22 cellular contexts compared by ENCODE assay signal in the genomic region with DNA sequence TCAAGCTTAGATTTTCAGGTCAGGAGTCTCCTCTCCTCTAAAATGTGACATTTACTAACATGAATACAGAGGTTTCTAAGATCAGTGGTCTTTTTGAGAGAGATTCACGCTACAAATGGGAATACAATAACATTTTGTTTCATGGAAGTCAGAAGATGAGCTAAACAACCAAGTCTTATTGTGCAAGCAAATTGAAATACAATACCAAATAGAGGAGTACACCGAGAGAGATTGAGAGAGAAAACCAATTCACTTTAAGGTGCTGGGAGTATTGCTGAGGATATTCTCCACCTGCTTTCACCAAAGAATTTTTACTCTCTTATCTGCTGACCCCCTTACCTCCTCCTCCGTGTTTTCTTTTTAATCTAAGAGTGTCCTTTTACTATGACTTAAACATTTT. TPM values are rescaled to one million over a fixed set of nuclear protein-coding genes. Genes with fewer than 3 reads are reported as not detected.
DNase-seq lines count a peak whose midpoint lies in the region; ATAC-seq and TF ChIP-seq lines count a peak whose summit lies in the region.
"Had no signal": no experiment of that assay in that cellular context is flagged by ENCODE, and none has a peak within 500 bp of the region (broad histone marks: within the 10 kb centered on the region; RNA-seq: fewer than 3 reads in every experiment).

No MANE protein-coding gene starts in this region.

- H3K27me3 Mint-ChIP-seq in stimulated activated naive CD8-positive, alpha-beta T cell treated with anti-CD3 and anti-CD28 coated beads, Interleukin-15, Interleukin-2, amounts not matched to agents 100 ng/mL and 50 ng/mL, for 24 hours = no peaks in the 10 kb centered on the region
- no peaks in the 10 kb centered on the region for H3K27me3 Mint-ChIP-seq in stimulated activated naive CD8-positive, alpha-beta T cell treated with anti-CD3 and anti-CD28 coated beads, Interleukin-15, amount 100 ng/mL, for 72 hours
- no peaks in the 10 kb centered on the region for H3K27me3 Mint-ChIP-seq in activated CD4-positive, alpha-beta T cell treated with anti-CD3 and anti-CD28 coated beads for 36 hours

- TF ChIP-seq POLR2A in transverse colon (IDR thresholded peaks at IDR 0.05) = no peak

- peaks cover 7% of the 10 kb centered on the region for H3K4me1 Mint-ChIP-seq in stimulated activated naive CD8-positive, alpha-beta T cell treated with anti-CD3 and anti-CD28 coated beads, Interleukin-15, Interleukin-2, amounts not matched to agents 100 ng/mL and 50 ng/mL, for 24 hours (ENCODE audit: low read depth)
- peaks cover 12% of the 10 kb centered on the region for H3K4me1 Mint-ChIP-seq in stimulated activated naive CD8-positive, alpha-beta T cell treated with anti-CD3 and anti-CD28 coated beads, Interleukin-15, amount 100 ng/mL, for 72 hours
- peaks cover 7% of the 10 kb centered on the region for H3K4me1 Mint-ChIP-seq in activated CD4-positive, alpha-beta T cell treated with anti-CD3 and anti-CD28 coated beads for 36 hours
- H3K4me1 Mint-ChIP-seq: GM23338 had no signal

- H3K27ac Mint-ChIP-seq in stimulated activated naive CD8-positive, alpha-beta T cell treated with anti-CD3 and anti-CD28 coated beads, Interleukin-15, Interleukin-2, amounts not matched to agents 100 ng/mL and 50 ng/mL, for 24 hours = peak overlapping the region; percentile 45
- no peak overlapping the region for H3K27ac Mint-ChIP-seq in stimulated activated naive CD8-positive, alpha-beta T cell treated with anti-CD3 and anti-CD28 coated beads, Interleukin-15, amount 100 ng/mL, for 72 hours
- no peak overlapping the region for H3K27ac Mint-ChIP-seq in activated CD4-positive, alpha-beta T cell treated with anti-CD3 and anti-CD28 coated beads for 36 hours
- H3K27ac Mint-ChIP-seq: CD8-positive, alpha-beta T cell had no signal

- POLR2A ChIA-PET in activated CD4-positive, alpha-beta T cell treated with anti-CD3 and anti-CD28 coated beads for 36 hours (lab: Charles Lee) = no interaction called here

- H3K27ac ChIP-seq in dorsolateral prefrontal cortex = peak overlapping the region; percentile 51 to 100 (median 93)
- H3K27ac ChIP-seq in transverse colon = no peak overlapping the region
- H3K27ac ChIP-seq: BLaER1 treated with 17β-estradiol and CSF1 and Interleukin-3, amounts not matched to agents 10 nM and 100 nM had no signal

- peaks cover 0 to 78% (median 36%) of the 10 kb centered on the region in 4 donors for H3K36me3 ChIP-seq in transverse colon

- no peaks in the 10 kb centered on the region for H3K9me3 ChIP-seq in transverse colon
- H3K9me3 ChIP-seq: BLaER1 treated with 17β-estradiol and CSF1 and Interleukin-3, amounts not matched to agents 10 nM and 100 nM had no signal

- intact Hi-C loops in dorsolateral prefrontal cortex (cut with DNase I) (no loop called here), transverse colon (cut with DNase I; ENCODE audit: low total_unique reads) (no loop called here)
- intact Hi-C loops in activated CD4-positive, alpha-beta T cell treated with anti-CD3 and anti-CD28 coated beads for 36 hours (cut with DNase I, micrococcal nuclease) = no loop called here

- in situ Hi-C loops in GM13977 (cut with MboI; ENCODE audit: low pct_unique_long_range_greater_than_20kb, low sequenced_read_pairs, unreplicated experiment) (no loop called here), transverse colon (cut with MboI; ENCODE audit: low pct_ligation_motif_present in 1 of 4, low pct_unique_long_range_greater_than_20kb in 1 of 4, low sequenced_read_pairs in 3 of 4) (loop anchor here in 1 of 4 donors (25.0 kb wide), 1 partner anchor 111 kb away; a partner anchor contains a TSS)

- H3K4me3 ChIP-seq in dorsolateral prefrontal cortex (peak overlapping the region in 13 of 59 donors; percentile 1 to 38 (median 13)), transverse colon (no peak overlapping the region)
- H3K4me3 ChIP-seq: BLaER1 treated with 17β-estradiol and CSF1 and Interleukin-3, amounts not matched to agents 10 nM and 100 nM; GM12878; GM23338 had no signal

- TF ChIP-seq CTCF in dorsolateral prefrontal cortex (IDR thresholded peaks at IDR 0.05 in 54 of 56, conservative IDR thresholded peaks at IDR 0.05 in 2 of 56; ENCODE audit: low read depth in 1 of 56, partially characterized antibody in 56 of 56) (peak in 1 of 56 donors; percentile 21), GM13977 (IDR thresholded peaks at IDR 0.05; ENCODE audit: extremely low read depth, insufficient read depth, missing control alignments) (no peak), transverse colon (IDR thresholded peaks at IDR 0.05) (no peak)

- no peaks in the 10 kb centered on the region for H3K27me3 ChIP-seq in dorsolateral prefrontal cortex
- no peaks in the 10 kb centered on the region for H3K27me3 ChIP-seq in transverse colon
- H3K27me3 ChIP-seq: BLaER1 treated with 17β-estradiol and CSF1 and Interleukin-3, amounts not matched to agents 10 nM and 100 nM had no signal

- H3K9me3 Mint-ChIP-seq in stimulated activated naive CD8-positive, alpha-beta T cell treated with anti-CD3 and anti-CD28 coated beads, Interleukin-15, Interleukin-2, amounts not matched to agents 100 ng/mL and 50 ng/mL, for 24 hours = no peaks in the 10 kb centered on the region
- no peaks in the 10 kb centered on the region for H3K9me3 Mint-ChIP-seq in stimulated activated naive CD8-positive, alpha-beta T cell treated with anti-CD3 and anti-CD28 coated beads, Interleukin-15, amount 100 ng/mL, for 72 hours
- no peaks in the 10 kb centered on the region for H3K9me3 Mint-ChIP-seq in activated CD4-positive, alpha-beta T cell treated with anti-CD3 and anti-CD28 coated beads for 36 hours (ENCODE audit: low read depth)
- H3K9me3 Mint-ChIP-seq: CD8-positive, alpha-beta T cell; GM23338 had no signal

- CTCF ChIA-PET in activated CD4-positive, alpha-beta T cell treated with anti-CD3 and anti-CD28 coated beads for 36 hours (lab: Charles Lee) = interaction anchor here (1.2 to 3.5 kb wide), 5 partner anchors 9 to 27 kb away, joined by 3 to 14 read pairs (median 10); no protein-coding TSS in a partner anchor

- H3K4me3 Mint-ChIP-seq in stimulated activated naive CD8-positive, alpha-beta T cell treated with anti-CD3 and anti-CD28 coated beads, Interleukin-15, Interleukin-2, amounts not matched to agents 100 ng/mL and 50 ng/mL, for 24 hours = no peak overlapping the region
- no peak overlapping the region for H3K4me3 Mint-ChIP-seq in stimulated activated naive CD8-positive, alpha-beta T cell treated with anti-CD3 and anti-CD28 coated beads, Interleukin-15, amount 100 ng/mL, for 72 hours
- no peak overlapping the region for H3K4me3 Mint-ChIP-seq in activated CD4-positive, alpha-beta T cell treated with anti-CD3 and anti-CD28 coated beads for 36 hours
- H3K4me3 Mint-ChIP-seq: CD8-positive, alpha-beta T cell; GM23338 had no signal

- no peak for ATAC-seq in stimulated activated naive CD8-positive, alpha-beta T cell treated with anti-CD3 and anti-CD28 coated beads, Interleukin-15, amount 100 ng/mL, for 72 hours
- no peak for ATAC-seq in activated CD4-positive, alpha-beta T cell treated with anti-CD3 and anti-CD28 coated beads for 36 hours
- ATAC-seq: CD8-positive, alpha-beta T cell; GM12878; GM23338; PC-3 had no signal

- 80 to 87% methylated on average over 3 of the region's 3 CpGs for WGBS in transverse colon (ENCODE audit: low coverage in 1 of 2), 2 donors

- no peak for TF ChIP-seq EP300 in transverse colon (IDR thresholded peaks at IDR 0.05; ENCODE audit: low read depth)

- peaks cover 76% of the 10 kb centered on the region for H3K36me3 Mint-ChIP-seq in stimulated activated naive CD8-positive, alpha-beta T cell treated with anti-CD3 and anti-CD28 coated beads, Interleukin-15, Interleukin-2, amounts not matched to agents 100 ng/mL and 50 ng/mL, for 24 hours (ENCODE audit: low read depth)
- H3K36me3 Mint-ChIP-seq in activated CD4-positive, alpha-beta T cell treated with anti-CD3 and anti-CD28 coated beads for 36 hours (ENCODE audit: low read depth) = peaks cover 47% of the 10 kb centered on the region

- H3K4me1 ChIP-seq in transverse colon = peaks cover under 1 to 21% (median 9%) of the 10 kb centered on the region in 4 donors

- DNase-seq in stimulated activated naive CD8-positive, alpha-beta T cell treated with anti-CD3 and anti-CD28 coated beads, Interleukin-15, amount 100 ng/mL, for 72 hours = no peak
- DNase-seq in dorsolateral prefrontal cortex (no peak), pons (ENCODE audit: low spot score) (peak; percentile 96), NCI-H510A treated with DMSO at 0.1 percent for 48 hours (lab: John Stamatoyannopoulos, UW) (no peak), GM13977 (ENCODE audit: low spot score) (no peak), transverse colon (no peak)
- no peak for DNase-seq in activated CD4-positive, alpha-beta T cell treated with anti-CD3 and anti-CD28 coated beads for 36 hours
- DNase-seq: CD8-positive, alpha-beta T cell; DMS53; EL; HCEC 1CT; NCI-H1105; NCI-H1694; NCI-H226; NCI-H524 treated with DMSO at 0.1 percent for 48 hours; PC-3; RPMI8226; SIG-M5 had no signal

RNA-seq across cellular contexts. Expression of a gene that starts 11.5 kb away (rescaled TPM):
- total RNA-seq in dorsolateral prefrontal cortex (100 to 1,000 TPM in 1 of 120 experiments, 10 to 100 TPM in 119; 29.6 to 117 (median 50.6) TPM), transverse colon (10 to 100 TPM; 44.0 to 65.1 (median 50.1) TPM)
- 10 to 100 TPM; 21.3 to 26.3 TPM for total RNA-seq in activated CD4-positive, alpha-beta T cell treated with anti-CD3 and anti-CD28 coated beads for 36 hours

RNA-seq across cellular contexts. Expression of a gene that starts 21.4 kb away (rescaled TPM):
- 100 to 1,000 TPM in 1 of 120 experiments, 10 to 100 TPM in 119; 17.3 to 105 (median 33.6) TPM for total RNA-seq in dorsolateral prefrontal cortex
- under 1 TPM in 1 of 2 experiments, not detected in 1; 0.14 TPM for total RNA-seq in activated CD4-positive, alpha-beta T cell treated with anti-CD3 and anti-CD28 coated beads for 36 hours
- 10 to 100 TPM; 20.2 to 27.3 (median 24.6) TPM for total RNA-seq in transverse colon

RNA-seq across cellular contexts. Expression of a gene that starts 30.5 kb away (rescaled TPM):
- 100 to 1,000 TPM; 111 to 191 (median 137) TPM for total RNA-seq in dorsolateral prefrontal cortex
- 100 to 1,000 TPM; 271 to 368 TPM for total RNA-seq in activated CD4-positive, alpha-beta T cell treated with anti-CD3 and anti-CD28 coated beads for 36 hours
- 100 to 1,000 TPM; 122 to 174 (median 143) TPM for total RNA-seq in transverse colon

Comparison
In these comparisons a context has a peak if more than half of its experiments do, and no peak if none do; other contexts are left out.
1. H3K27ac ChIP-seq: peak in dorsolateral prefrontal cortex (59 of 59); none in transverse colon (0 of 4).
2. RNA of a gene that starts 21.4 kb away (total RNA-seq): 17.3 to 105 TPM in dorsolateral prefrontal cortex and 20.2 to 27.3 TPM in transverse colon; 0.14 TPM in activated CD4-positive, alpha-beta T cell treated with anti-CD3 and anti-CD28 coated beads for 36 hours; every median in the first group is over 10 times any median in the second.